ENCODE assay signal across 27 cellular contexts in the genomic region with DNA sequence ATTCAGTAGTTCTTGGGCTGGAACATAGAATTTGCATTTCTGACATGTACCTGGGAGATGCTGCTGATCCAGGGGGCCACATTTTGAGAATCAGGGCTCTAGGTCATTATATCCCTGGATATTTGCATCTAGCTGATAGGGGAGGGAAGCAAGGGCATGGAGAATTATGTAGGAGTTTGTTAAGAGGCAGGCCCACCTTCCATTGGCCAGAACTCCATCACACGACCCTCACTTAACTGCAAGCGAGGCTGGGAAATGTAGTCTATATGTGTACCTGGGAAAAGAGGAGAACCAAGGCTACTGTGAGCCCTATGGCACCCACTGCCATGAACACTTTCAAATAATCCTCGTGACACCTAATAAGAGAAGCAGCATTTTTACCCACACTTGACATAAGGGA.
"Had no signal": no experiment of that assay in that cellular context is flagged by ENCODE, and none has a peak within 500 bp of the region (broad histone marks: within the 10 kb centered on the region; RNA-seq: fewer than 3 reads in every experiment).

No MANE protein-coding gene starts in this region.

- DNase-seq: activated CD4-positive, alpha-beta memory T cell treated with anti-CD3 and anti-CD28 coated beads, Interleukin-2, amount 10 ng/mL, durations not matched to agents 7 days and 5 days; activated CD4-positive, alpha-beta T cell treated with anti-CD3 and anti-CD28 coated beads for 36 hours; activated CD4-positive, alpha-beta T cell treated with anti-CD3 and anti-CD28 coated beads, Interleukin-2, amount 50 U/mL, for 1 hour; activated gamma-delta T cell treated with Interleukin-2 at 50 U/mL for 16 hours; activated naive CD4-positive, alpha-beta T cell treated with anti-CD3 and anti-CD28 coated beads, Interleukin-2, amount 10 ng/mL, durations not matched to agents 7 days and 5 days; activated naive CD8-positive, alpha-beta T cell treated with anti-CD3 and anti-CD28 coated beads for 36 hours; activated T-cell treated with anti-CD3 and anti-CD28 coated beads for 4 hours; activated T-cell treated with anti-CD3 and anti-CD28 coated beads, Interleukin-2, amount 50 U/mL, for 48 hours; brain microvascular endothelial cell; NCI-H1105 treated with DMSO at 0.1 percent for 48 hours; NCI-H146; NCI-H187 treated with DMSO at 0.1 percent for 48 hours; NCI-H2107; NCI-H2171 treated with DMSO at 0.1 percent for 48 hours; NCI-H226; NCI-H774; NK-92 treated with Interleukin-12 subunit alpha and Interleukin-12 subunit beta, amount 100 ng/mL, for 24 hours; OCI-M1; RPMI8226; T-helper 9 cell had no signal

- H3K27ac ChIP-seq: brain microvascular endothelial cell, cardiac muscle cell, KMS-11, VCaP had no signal

- H3K4me3 ChIP-seq: cardiac muscle cell had no signal

- H3K36me3 ChIP-seq: brain microvascular endothelial cell, cardiac muscle cell had no signal

- H3K4me2 ChIP-seq: KMS-11 had no signal

- H3K9ac ChIP-seq: KMS-11 had no signal

- H3K27me3 Mint-ChIP-seq: activated CD4-positive, alpha-beta memory T cell treated with anti-CD3 and anti-CD28 coated beads, Interleukin-2, amount 10 ng/mL, durations not matched to agents 7 days and 5 days had no signal

- H3K4me1 Mint-ChIP-seq: activated CD4-positive, alpha-beta memory T cell treated with anti-CD3 and anti-CD28 coated beads, Interleukin-2, amount 10 ng/mL, durations not matched to agents 7 days and 5 days; activated CD4-positive, alpha-beta T cell treated with anti-CD3 and anti-CD28 coated beads for 36 hours; activated naive CD4-positive, alpha-beta T cell treated with anti-CD3 and anti-CD28 coated beads, Interleukin-2, amount 10 ng/mL, durations not matched to agents 7 days and 5 days; activated naive CD8-positive, alpha-beta T cell treated with anti-CD3 and anti-CD28 coated beads for 36 hours had no signal

- ATAC-seq: activated CD4-positive, alpha-beta T cell treated with anti-CD3 and anti-CD28 coated beads for 36 hours; Panc1; Right ventricle myocardium inferior had no signal

- H3K4me3 Mint-ChIP-seq: activated CD4-positive, alpha-beta memory T cell treated with anti-CD3 and anti-CD28 coated beads, Interleukin-2, amount 10 ng/mL, durations not matched to agents 7 days and 5 days; activated CD4-positive, alpha-beta T cell treated with anti-CD3 and anti-CD28 coated beads for 36 hours; activated naive CD4-positive, alpha-beta T cell treated with anti-CD3 and anti-CD28 coated beads, Interleukin-2, amount 10 ng/mL, durations not matched to agents 7 days and 5 days; activated naive CD8-positive, alpha-beta T cell treated with anti-CD3 and anti-CD28 coated beads for 36 hours; T-helper 1 cell treated with Interleukin-12 subunit alpha and Interleukin-12 subunit beta and Interleukin-4 antibody, amounts not matched to agents 30 μg/mL and 1 μg/mL, for 36 hours had no signal

- H3K36me3 Mint-ChIP-seq: activated naive CD4-positive, alpha-beta T cell treated with anti-CD3 and anti-CD28 coated beads, Interleukin-2, amount 10 ng/mL, durations not matched to agents 7 days and 5 days; activated naive CD8-positive, alpha-beta T cell treated with anti-CD3 and anti-CD28 coated beads for 36 hours had no signal

- H3K27me3 ChIP-seq: brain microvascular endothelial cell, cardiac muscle cell had no signal

- H3K27ac Mint-ChIP-seq: activated CD4-positive, alpha-beta memory T cell treated with anti-CD3 and anti-CD28 coated beads, Interleukin-2, amount 10 ng/mL, durations not matched to agents 7 days and 5 days; activated CD4-positive, alpha-beta T cell treated with anti-CD3 and anti-CD28 coated beads for 36 hours; activated naive CD4-positive, alpha-beta T cell treated with anti-CD3 and anti-CD28 coated beads, Interleukin-2, amount 10 ng/mL, durations not matched to agents 7 days and 5 days; activated naive CD8-positive, alpha-beta T cell treated with anti-CD3 and anti-CD28 coated beads for 36 hours; activated T-helper 2 cell treated with anti-CD3 and anti-CD28 coated beads, Interferon-gamma antibody, Interleukin-2, Interleukin-4, amounts not matched to agents 10 μg/mL and 5 μg/mL and 100 μg/mL, durations not matched to agents 14 hours and 24 hours and 36 hours; T-helper 1 cell treated with Interleukin-12 subunit alpha and Interleukin-12 subunit beta and Interleukin-4 antibody, amounts not matched to agents 30 μg/mL and 1 μg/mL, for 36 hours had no signal
